8 cellular contexts compared by ENCODE assay signal in genomic region chr11:125141686-125142535, GRCh38. TPM values are rescaled to one million over a fixed set of nuclear protein-coding genes. Genes with fewer than 3 reads are reported as not detected.
DNase-seq lines count a peak whose midpoint lies in the region; ATAC-seq and TF ChIP-seq lines count a peak whose summit lies in the region.

No MANE protein-coding gene starts in this region.

- no peaks in the 10 kb centered on the region for H3K36me3 Mint-ChIP-seq in immature natural killer cell

- H3K9me3 Mint-ChIP-seq in immature natural killer cell: no peaks in the 10 kb centered on the region

- H3K4me3 Mint-ChIP-seq in immature natural killer cell: peak overlapping the region in 1 of 5 donors; percentile 57

- peak; percentile 96 for TF ChIP-seq CTCF in astrocyte of the spinal cord (IDR thresholded peaks at IDR 0.05; ENCODE audit: low read depth, low read length)

- intact Hi-C loops in Right ventricle myocardium inferior (cut with DNase I) (loop anchor here (5.0 kb wide), 1 partner anchor 180 kb away; no protein-coding TSS in a partner anchor), cardiac septum (cut with DNase I) (loop anchor here (2.0 to 5.0 kb wide), 2 partner anchors 50 to 179 kb away; no protein-coding TSS in a partner anchor)

- no peak overlapping the region for H3K27ac Mint-ChIP-seq in immature natural killer cell

- ATAC-seq in Right ventricle myocardium inferior (peak; percentile 57), HG03442 (IDR thresholded peaks at IDR 0.05; ENCODE audit: unreplicated experiment) (peak; percentile 64)

- in situ Hi-C loops in astrocyte of the spinal cord (cut with HindIII; ENCODE audit: low sequenced_read_pairs): no loop called here

- H3K4me3 ChIP-seq in astrocyte of the spinal cord (ENCODE audit: low read depth, low read length): no peak overlapping the region

- no peak for DNase-seq in Right ventricle myocardium inferior (ENCODE audit: missing footprints)
- DNase-seq in cardiac septum (ENCODE audit: low spot score): no peak
- peak; percentile 33 for DNase-seq in T follicular helper cell (ENCODE audit: low read depth)
- peak; percentile 23 for DNase-seq in astrocyte of the spinal cord (ENCODE audit: low read depth, low spot score)
- DNase-seq in immature natural killer cell: peak; percentile 46 to 55 (median 48)
- DNase-seq in stimulated activated CD4-positive, alpha-beta T cell treated with anti-CD3 and anti-CD28 coated beads, Interleukin-4, amount 100 ng/mL, for 24 hours: peak; percentile 63
- no peak for DNase-seq in cortex of kidney (lab: John Stamatoyannopoulos, UW)

- H3K27me3 Mint-ChIP-seq in immature natural killer cell (ENCODE audit: low read depth in 3 of 3): peaks cover 7 to 25% (median 13%) of the 10 kb centered on the region in 3 donors

- H3K4me1 Mint-ChIP-seq in immature natural killer cell: peaks cover 0 to 8% of the 10 kb centered on the region in 2 donors

RNA-seq across cellular contexts. Expression of gene PKNOX2, which starts 22.6 kb away (rescaled TPM):
- total RNA-seq in Right ventricle myocardium inferior (9.1 TPM), cardiac septum (7.1 TPM)
- polyA plus RNA-seq in immature natural killer cell: not detected

RNA-seq across cellular contexts. Expression of gene TMEM218, which starts 30.5 kb away (rescaled TPM):
- total RNA-seq in Right ventricle myocardium inferior (6.0 TPM), cardiac septum (8.7 TPM)
- polyA plus RNA-seq in immature natural killer cell: 10 to 100 TPM; 39.9 to 54.9 (median 46.6) TPM

Comparison
In these comparisons a context has a peak if more than half of its experiments do, and no peak if none do; other contexts are left out.
1. DNase-seq: peak in T follicular helper cell (single experiment), astrocyte of the spinal cord (single experiment), immature natural killer cell (3 of 3) and stimulated activated CD4-positive, alpha-beta T cell treated with anti-CD3 and anti-CD28 coated beads, Interleukin-4, amount 100 ng/mL, for 24 hours (single experiment); none in Right ventricle myocardium inferior (single experiment), cardiac septum (single experiment) and cortex of kidney (single experiment).